In genomic region chr1:192488058-192488457, GRCh38 we compare ENCODE assay signal across 16 cellular contexts.
DNase-seq lines count a peak whose midpoint lies in the region; TF ChIP-seq lines count a peak whose summit lies in the region.
"Had no signal": no experiment of that assay in that cellular context is flagged by ENCODE, and none has a peak within 500 bp of the region (broad histone marks: within the 10 kb centered on the region; RNA-seq: fewer than 3 reads in every experiment).

No MANE protein-coding gene starts in this region.

- in situ Hi-C loops in GM23248 (cut with MboI), result no loop called here

- H4K20me1 ChIP-seq in KMS-11 (ENCODE audit: insufficient read depth) (no peaks in the 10 kb centered on the region), neural cell (ENCODE audit: insufficient read depth) (no peaks in the 10 kb centered on the region), GM23248 (ENCODE audit: insufficient read depth) (no peaks in the 10 kb centered on the region)

- no peak overlapping the region for H3K27ac ChIP-seq in KMS-11
- no peak overlapping the region for H3K27ac ChIP-seq in neural cell (ENCODE audit: low read length)
- H3K27ac ChIP-seq in dorsolateral prefrontal cortex, result no peak overlapping the region
- no peak overlapping the region for H3K27ac ChIP-seq in GM23248

- H3K4me2 ChIP-seq in KMS-11, result no peak overlapping the region
- no peak overlapping the region for H3K4me2 ChIP-seq in neural cell (ENCODE audit: low read length)
- no peak overlapping the region for H3K4me2 ChIP-seq in GM23248 (ENCODE audit: unreplicated experiment)

- peak overlapping the region; percentile 34 for H3K27ac Mint-ChIP-seq in chondrocyte (ENCODE audit: unreplicated experiment)
- no peak overlapping the region for H3K27ac Mint-ChIP-seq in activated naive CD8-positive, alpha-beta T cell treated with anti-CD3 and anti-CD28 coated beads for 36 hours
- H3K27ac Mint-ChIP-seq: CD8-positive, alpha-beta T cell; stimulated activated naive CD8-positive, alpha-beta T cell treated with anti-CD3 and anti-CD28 coated beads, Interleukin-15, amount 100 ng/mL, for 72 hours had no signal

- TF ChIP-seq EP300 in neural cell (conservative IDR thresholded peaks at IDR 0.05; ENCODE audit: poor library complexity, severe bottlenecking), result no peak

- H3K9me3 Mint-ChIP-seq in chondrocyte (ENCODE audit: low read depth), result peaks cover 3% of the 10 kb centered on the region
- H3K9me3 Mint-ChIP-seq in activated naive CD8-positive, alpha-beta T cell treated with anti-CD3 and anti-CD28 coated beads for 36 hours, result no peaks in the 10 kb centered on the region
- H3K9me3 Mint-ChIP-seq: stimulated activated naive CD8-positive, alpha-beta T cell treated with anti-CD3 and anti-CD28 coated beads, Interleukin-15, amount 100 ng/mL, for 72 hours had no signal

- intact Hi-C loops in dorsolateral prefrontal cortex (cut with DNase I), result no loop called here

- TF ChIP-seq RAD21 in neural cell (conservative IDR thresholded peaks at IDR 0.05), result no peak

- H3F3A ChIP-seq in neural cell (ENCODE audit: insufficient read depth, low read length, poor library complexity, severe bottlenecking) (no peaks in the 10 kb centered on the region), GM23248 (ENCODE audit: insufficient read depth) (peaks cover 33% of the 10 kb centered on the region)

- H3K27me3 ChIP-seq in KMS-11 (ENCODE audit: insufficient read depth, low read depth) (no peaks in the 10 kb centered on the region), neural cell (ENCODE audit: insufficient read depth, low read depth, low read length) (no peaks in the 10 kb centered on the region), dorsolateral prefrontal cortex (no peaks in the 10 kb centered on the region), GM23248 (replicated peaks; ENCODE audit: insufficient read depth) (no peaks in the 10 kb centered on the region)

- H3K9me3 ChIP-seq in neural cell (ENCODE audit: low read length) (no peaks in the 10 kb centered on the region), GM23248 (ENCODE audit: low read depth) (no peaks in the 10 kb centered on the region)

- peaks cover 2% of the 10 kb centered on the region for H3K36me3 Mint-ChIP-seq in chondrocyte (ENCODE audit: low read depth)
- H3K36me3 Mint-ChIP-seq in activated naive CD8-positive, alpha-beta T cell treated with anti-CD3 and anti-CD28 coated beads for 36 hours, result peaks cover 2% of the 10 kb centered on the region
- H3K36me3 Mint-ChIP-seq: CD8-positive, alpha-beta T cell had no signal

- H3K36me3 ChIP-seq in KMS-11 (ENCODE audit: insufficient read depth), result no peaks in the 10 kb centered on the region
- H3K36me3 ChIP-seq in neural cell (ENCODE audit: insufficient read depth, low read length), result no peaks in the 10 kb centered on the region
- H3K36me3 ChIP-seq in GM23248 (ENCODE audit: low read depth), result no peaks in the 10 kb centered on the region

- H3K4me3 ChIP-seq in KMS-11 (IDR thresholded peaks at IDR 0.05; ENCODE audit: insufficient read depth, low read depth, low read length), result no peak overlapping the region
- no peak overlapping the region for H3K4me3 ChIP-seq in neural cell (ENCODE audit: low read length)
- H3K4me3 ChIP-seq in dorsolateral prefrontal cortex, result no peak overlapping the region
- H3K4me3 ChIP-seq in GM23248, result no peak overlapping the region

- H3K9me2 ChIP-seq in neural cell (ENCODE audit: insufficient read depth, low read length) (no peaks in the 10 kb centered on the region), GM23248 (ENCODE audit: insufficient read depth) (no peaks in the 10 kb centered on the region)

- H2AFZ ChIP-seq in KMS-11 (ENCODE audit: low read depth) (no peak overlapping the region), neural cell (ENCODE audit: low read depth, low read length) (no peak overlapping the region), GM23248 (no peak overlapping the region)

- H3K79me2 ChIP-seq in KMS-11 (ENCODE audit: insufficient read depth, low read depth) (no peaks in the 10 kb centered on the region), neural cell (replicated peaks; ENCODE audit: insufficient read depth, low read length) (no peaks in the 10 kb centered on the region), GM23248 (ENCODE audit: insufficient read depth) (no peaks in the 10 kb centered on the region)

- TF ChIP-seq CTCF in KMS-11 (conservative IDR thresholded peaks at IDR 0.05; ENCODE audit: low read depth, low read length) (peak; percentile 65), chondrocyte (IDR thresholded peaks at IDR 0.05) (peak; percentile 62), neural cell (IDR thresholded peaks at IDR 0.05; ENCODE audit: poor library complexity, severe bottlenecking) (peak; percentile 10), dorsolateral prefrontal cortex (IDR thresholded peaks at IDR 0.05 in 54 of 56, conservative IDR thresholded peaks at IDR 0.05 in 2 of 56; ENCODE audit: low read depth in 1 of 56, partially characterized antibody in 56 of 56) (peak in 1 of 56 donors; percentile 32)

- no peak overlapping the region for H3K4me3 Mint-ChIP-seq in chondrocyte (ENCODE audit: unreplicated experiment)
- no peak overlapping the region for H3K4me3 Mint-ChIP-seq in activated naive CD8-positive, alpha-beta T cell treated with anti-CD3 and anti-CD28 coated beads for 36 hours
- H3K4me3 Mint-ChIP-seq: CD8-positive, alpha-beta T cell; stimulated activated naive CD8-positive, alpha-beta T cell treated with anti-CD3 and anti-CD28 coated beads, Interleukin-15, amount 100 ng/mL, for 72 hours had no signal

- H3K9ac ChIP-seq in KMS-11 (no peak overlapping the region), neural cell (ENCODE audit: low read length) (no peak overlapping the region), GM23248 (no peak overlapping the region)

- H3K4me1 ChIP-seq in KMS-11 (ENCODE audit: low read depth, poor library complexity, severe bottlenecking), result peaks cover 20% of the 10 kb centered on the region
- H3K4me1 ChIP-seq in GM23248 (ENCODE audit: insufficient read depth), result peaks cover 32% of the 10 kb centered on the region

- DNase-seq in D341Med (ENCODE audit: low spot score) (peak; percentile 37), chondrocyte (ENCODE audit: low spot score) (no peak), dorsolateral prefrontal cortex (no peak), GM23248 (no peak), Ammon's horn (ENCODE audit: low spot score) (no peak)
- DNase-seq in activated naive CD8-positive, alpha-beta T cell treated with anti-CD3 and anti-CD28 coated beads for 36 hours, result no peak
- DNase-seq: activated CD4-positive, CD25-positive, alpha-beta regulatory T cell; activated T-cell treated with anti-CD3 and anti-CD28 coated beads, Interleukin-2, amount 50 U/mL, for 48 hours; aorta; CD8-positive, alpha-beta T cell; hypothalamus; NCI-H2171 treated with DMSO at 0.1 percent for 48 hours; stimulated activated CD4-positive, alpha-beta T cell treated with anti-CD3 and anti-CD28 coated beads, Interleukin-4, amount 100 ng/mL, for 4 hours; stimulated activated naive CD8-positive, alpha-beta T cell treated with anti-CD3 and anti-CD28 coated beads, Interleukin-15, amount 100 ng/mL, for 72 hours had no signal

- H3K27me3 Mint-ChIP-seq in chondrocyte (ENCODE audit: low read depth), result no peaks in the 10 kb centered on the region
- H3K27me3 Mint-ChIP-seq in activated naive CD8-positive, alpha-beta T cell treated with anti-CD3 and anti-CD28 coated beads for 36 hours, result peaks cover 9% of the 10 kb centered on the region
- H3K27me3 Mint-ChIP-seq: stimulated activated naive CD8-positive, alpha-beta T cell treated with anti-CD3 and anti-CD28 coated beads, Interleukin-15, amount 100 ng/mL, for 72 hours had no signal

- peaks cover 51% of the 10 kb centered on the region for H3K4me1 Mint-ChIP-seq in chondrocyte (ENCODE audit: low read depth)
- no peaks in the 10 kb centered on the region for H3K4me1 Mint-ChIP-seq in activated naive CD8-positive, alpha-beta T cell treated with anti-CD3 and anti-CD28 coated beads for 36 hours
- H3K4me1 Mint-ChIP-seq: stimulated activated naive CD8-positive, alpha-beta T cell treated with anti-CD3 and anti-CD28 coated beads, Interleukin-15, amount 100 ng/mL, for 72 hours had no signal

TF ChIP-seq in neural cell, 6 proteins besides CTCF, POLR2A, EP300 and RAD21:
- TF ChIP-seq POLR2AphosphoS5 (IDR thresholded peaks at IDR 0.05) (no peak), EZH2 (IDR thresholded peaks at IDR 0.05; ENCODE audit: borderline replicate concordance, insufficient read depth, low read length, poor library complexity, severe bottlenecking) (no peak), TAF1 (IDR thresholded peaks at IDR 0.05; ENCODE audit: low read depth) (no peak)
